ENCODE assay signal across 10 cellular contexts in the genomic region with DNA sequence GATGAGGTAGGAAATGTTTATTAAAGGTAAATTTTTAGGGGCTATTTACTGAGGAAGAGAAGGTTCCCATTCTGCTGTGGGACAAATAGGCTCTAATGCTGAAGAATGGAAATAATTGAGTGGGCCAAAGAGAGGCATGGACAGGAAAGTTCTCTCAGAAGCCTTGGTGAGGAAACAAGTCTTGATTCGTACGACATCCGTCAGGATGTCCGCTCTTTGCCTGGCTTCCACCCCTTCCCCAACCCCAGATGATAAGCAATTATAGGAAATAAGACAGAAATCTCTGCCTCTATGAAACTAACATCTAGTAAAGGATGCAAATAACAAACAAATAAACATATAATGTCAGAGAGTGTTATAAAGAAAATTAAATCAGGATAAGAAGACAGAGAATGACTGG.
"Had no signal": no experiment of that assay in that cellular context is flagged by ENCODE, and none has a peak within 500 bp of the region (broad histone marks: within the 10 kb centered on the region; RNA-seq: fewer than 3 reads in every experiment).

No MANE protein-coding gene starts in this region.

- ATAC-seq: activated T-cell treated with anti-CD3 and anti-CD28 coated beads, Interleukin-2, amount 50 U/mL, for 72 hours; T-helper 17 cell had no signal

- DNase-seq: activated CD4-positive, alpha-beta memory T cell treated with anti-CD3 and anti-CD28 coated beads for 36 hours; activated naive CD4-positive, alpha-beta T cell; activated T-cell treated with anti-CD3 and anti-CD28 coated beads, Interleukin-2, amount 50 U/mL, for 72 hours; effector memory CD4-positive, alpha-beta T cell; stimulated activated naive CD4-positive, alpha-beta T cell; T-helper 17 cell had no signal

- H3K36me3 ChIP-seq: cardiac muscle cell, right atrium auricular region had no signal

- H3K27me3 ChIP-seq: cardiac muscle cell, right atrium auricular region had no signal

- H3K27ac ChIP-seq: cardiac muscle cell, coronary artery, hepatocyte, right atrium auricular region had no signal

- H2AFZ ChIP-seq: hepatocyte had no signal

- H3K4me1 ChIP-seq: right atrium auricular region had no signal

- H3K4me3 ChIP-seq: cardiac muscle cell, coronary artery, hepatocyte, right atrium auricular region had no signal

- H3K79me2 ChIP-seq: hepatocyte had no signal

- H3K4me2 ChIP-seq: hepatocyte had no signal
